1 cellular context compared by ENCODE assay signal in the genomic region with DNA sequence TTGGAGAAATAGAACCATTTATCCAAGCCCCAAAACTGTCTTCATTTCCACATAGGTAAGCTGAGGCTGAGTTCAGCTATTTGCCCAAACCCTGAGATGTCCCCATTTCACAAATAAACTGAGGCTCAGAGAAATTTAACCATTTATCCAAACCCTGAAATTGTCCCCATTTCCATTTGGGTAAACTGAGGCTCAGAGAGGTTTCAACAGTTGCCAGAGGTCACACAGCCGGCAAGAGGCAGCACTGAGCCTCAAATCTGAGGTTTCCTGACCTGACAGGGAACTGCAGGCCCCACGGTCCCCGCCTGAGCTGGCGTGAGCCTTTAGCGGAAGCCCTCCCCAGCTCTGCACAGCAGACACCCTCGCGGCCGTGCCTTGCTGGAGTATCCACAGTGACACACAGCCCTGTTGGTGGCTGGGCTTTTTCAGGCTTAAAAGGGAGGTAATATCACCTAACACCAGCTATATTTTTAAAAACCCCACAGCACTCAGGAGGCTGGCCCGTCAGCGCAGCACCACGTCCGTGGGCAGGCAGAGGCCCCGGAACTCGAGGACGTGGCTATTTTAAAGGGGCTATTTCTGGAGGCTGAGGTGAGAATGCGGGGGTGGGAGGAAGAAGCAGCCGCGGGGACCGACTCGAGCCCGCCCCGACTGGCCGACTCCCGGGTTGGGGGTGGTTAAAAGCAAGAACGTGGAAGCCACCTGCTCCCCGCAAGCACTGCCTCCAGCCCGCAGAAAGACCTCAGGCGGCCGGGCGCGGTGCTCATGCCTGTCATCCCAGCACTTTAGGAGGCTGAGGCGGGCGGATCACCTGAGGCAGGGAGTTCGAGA.
TF ChIP-seq lines count a peak whose summit lies in the region.

No MANE protein-coding gene starts in this region.

TF ChIP-seq in H1, 55 proteins besides CTCF, POLR2A, EP300 and RAD21 (continued from another document):
- TF ChIP-seq EGR1 (IDR thresholded peaks at IDR 0.05; ENCODE audit: borderline replicate concordance, low read depth, low read length) (peak; percentile 9; the same call in 1 of the 2 replicates), GTF2F1 (IDR thresholded peaks at IDR 0.05; ENCODE audit: borderline replicate concordance, low read depth, low read length) (no peak), CHD2 (IDR thresholded peaks at IDR 0.05; ENCODE audit: low read length) (no peak), KDM1A (IDR thresholded peaks at IDR 0.05; ENCODE audit: borderline replicate concordance, low read length) (peak; percentile 56), TCF12 (IDR thresholded peaks at IDR 0.05; ENCODE audit: low read depth, low read length) (no peak)
- TF ChIP-seq, protein P1, sequence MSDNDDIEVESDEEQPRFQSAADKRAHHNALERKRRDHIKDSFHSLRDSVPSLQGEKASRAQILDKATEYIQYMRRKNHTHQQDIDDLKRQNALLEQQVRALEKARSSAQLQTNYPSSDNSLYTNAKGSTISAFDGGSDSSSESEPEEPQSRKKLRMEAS (IDR thresholded peaks at IDR 0.05): no peak
